Comparison of ENCODE assay signal across 32 cellular contexts in the genomic region with DNA sequence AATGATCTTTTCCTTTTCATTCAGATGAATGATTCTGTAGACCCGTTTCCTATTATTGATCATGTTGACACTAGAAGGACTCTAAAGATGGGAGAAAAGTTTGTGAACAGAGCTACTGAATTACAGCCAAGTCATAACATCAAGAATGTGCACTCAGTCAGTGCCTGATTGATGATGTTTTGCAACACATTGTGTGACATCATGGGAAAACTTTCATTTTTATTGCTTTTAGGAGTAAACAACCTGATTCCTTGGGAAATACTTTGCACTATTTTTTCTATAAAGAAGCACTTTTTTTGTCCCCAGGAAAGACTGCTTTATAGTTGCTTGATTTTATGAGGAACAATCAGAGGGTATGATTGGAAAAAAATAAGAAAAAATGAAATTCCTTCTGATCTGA.
A peak's percentile ranks its signal among the peaks of the same experiment; 100 is the strongest.
DNase-seq lines count a peak whose midpoint lies in the region; ATAC-seq and TF ChIP-seq lines count a peak whose summit lies in the region.
"Had no signal": no experiment of that assay in that cellular context is flagged by ENCODE, and none has a peak within 500 bp of the region (broad histone marks: within the 10 kb centered on the region; RNA-seq: fewer than 3 reads in every experiment).

No MANE protein-coding gene starts in this region.

- TF ChIP-seq EP300 in gastroesophageal sphincter (IDR thresholded peaks at IDR 0.05) = no peak

- H3K4me1 ChIP-seq in GM23248 (ENCODE audit: insufficient read depth) = no peaks in the 10 kb centered on the region
- H3K4me1 ChIP-seq in gastroesophageal sphincter = peaks cover 0 to 4% (median 0%) of the 10 kb centered on the region in 3 donors
- no peaks in the 10 kb centered on the region for H3K4me1 ChIP-seq in uterus
- H3K4me1 ChIP-seq: left lung, SJSA1 had no signal

- no peaks in the 10 kb centered on the region for H3K27me3 ChIP-seq in GM23248 (replicated peaks; ENCODE audit: insufficient read depth)
- H3K27me3 ChIP-seq in gastroesophageal sphincter = no peaks in the 10 kb centered on the region
- H3K27me3 ChIP-seq in uterus = no peaks in the 10 kb centered on the region
- H3K27me3 ChIP-seq: cardiac muscle cell, left lung, SJSA1, tibial nerve had no signal

- no peaks in the 10 kb centered on the region for H4K20me1 ChIP-seq in GM23248 (ENCODE audit: insufficient read depth)

- TF ChIP-seq POLR2A in gastroesophageal sphincter (IDR thresholded peaks at IDR 0.05) (no peak), uterus (IDR thresholded peaks at IDR 0.05) (no peak)

- H3K9me3 ChIP-seq in GM23248 (ENCODE audit: low read depth) = no peaks in the 10 kb centered on the region
- no peaks in the 10 kb centered on the region for H3K9me3 ChIP-seq in gastroesophageal sphincter
- H3K9me3 ChIP-seq in uterus = no peaks in the 10 kb centered on the region
- H3K9me3 ChIP-seq: left lung, SJSA1, tibial nerve had no signal

- TF ChIP-seq CTCF in epithelial cell of esophagus (IDR thresholded peaks at IDR 0.05; ENCODE audit: insufficient read depth, low read depth, low read length, missing control alignments) (no peak), gastroesophageal sphincter (IDR thresholded peaks at IDR 0.05) (no peak), uterus (IDR thresholded peaks at IDR 0.05) (no peak)

- no peaks in the 10 kb centered on the region; the same call in 1 of the 2 replicates for H3K9me2 ChIP-seq in GM23248 (ENCODE audit: insufficient read depth)

- 33 to 37% methylated on average over 1 of the region's 1 CpG for WGBS in GM23248 (ENCODE audit: low coverage in 1 of 2, low lambda C conversion rate in 2 of 2, missing lambda C conversion rate in 2 of 2), 2 experiments
- WGBS in gastroesophageal sphincter (ENCODE audit: low coverage in 1 of 2), 2 donors = 8 to 14% methylated on average over 1 of the region's 1 CpG

- ATAC-seq in gastroesophageal sphincter (peak; percentile 28), GM19452 (IDR thresholded peaks at IDR 0.05; ENCODE audit: unreplicated experiment) (no peak), GM21390 (IDR thresholded peaks at IDR 0.05; ENCODE audit: unreplicated experiment) (no peak)
- ATAC-seq: activated T-helper 17 cell treated with anti-CD3 and anti-CD28 coated beads, Interleukin-2, amount 50 U/mL, for 72 hours; left lung; natural killer cell; stimulated activated naive CD8-positive, alpha-beta T cell treated with anti-CD3 and anti-CD28 coated beads, Interleukin-15, amount 100 ng/mL, for 72 hours had no signal

- H3K27ac ChIP-seq in GM23248 = no peak overlapping the region
- peak overlapping the region in 1 of 4 donors; percentile 44 for H3K27ac ChIP-seq in gastroesophageal sphincter
- H3K27ac ChIP-seq in uterus = peak overlapping the region; percentile 25 to 76
- H3K27ac ChIP-seq: cardiac muscle cell, KMS-11, left lung, SJSA1 had no signal

- H3K36me3 ChIP-seq in GM23248 (ENCODE audit: low read depth) = no peaks in the 10 kb centered on the region
- H3K36me3 ChIP-seq in gastroesophageal sphincter = no peaks in the 10 kb centered on the region
- no peaks in the 10 kb centered on the region for H3K36me3 ChIP-seq in uterus
- H3K36me3 ChIP-seq: cardiac muscle cell, left lung, SJSA1, tibial nerve had no signal

- H3K4me2 ChIP-seq in GM23248 (ENCODE audit: unreplicated experiment) = no peak overlapping the region
- H3K4me2 ChIP-seq: KMS-11, smooth muscle cell had no signal

- H3K9ac ChIP-seq in GM23248 = no peak overlapping the region
- H3K9ac ChIP-seq: KMS-11 had no signal

- no peaks in the 10 kb centered on the region for H3K79me2 ChIP-seq in GM23248 (ENCODE audit: insufficient read depth)

- no peak overlapping the region for H3K4me3 ChIP-seq in GM23248
- H3K4me3 ChIP-seq in epithelial cell of esophagus (ENCODE audit: low read length) = no peak overlapping the region
- no peak overlapping the region for H3K4me3 ChIP-seq in gastroesophageal sphincter
- H3K4me3 ChIP-seq in uterus = no peak overlapping the region
- H3K4me3 ChIP-seq: cardiac muscle cell, left lung, SJSA1, smooth muscle cell, tibial nerve had no signal

- no peaks in the 10 kb centered on the region for H3F3A ChIP-seq in GM23248 (ENCODE audit: insufficient read depth)

- no peak overlapping the region for H2AFZ ChIP-seq in GM23248

- DNase-seq in GM23248 (peak; percentile 4), epithelial cell of esophagus (ENCODE audit: low read depth) (peak; percentile 21), uterus (no peak), middle frontal gyrus (ENCODE audit: extremely low spot score, low spot score) (no peak)
- DNase-seq: activated B cell treated with CpG ODN at 0.5 μM for 24 hours; activated CD4-positive, alpha-beta memory T cell treated with anti-CD3 and anti-CD28 coated beads for 36 hours; activated naive CD4-positive, alpha-beta T cell treated with anti-CD3 and anti-CD28 coated beads, Interleukin-2, amount 50 U/mL, for 16 hours; anterior cingulate cortex; C1 segment of cervical spinal cord; COR-L47; dermis blood vessel endothelial cell; DMS79; hippocampal formation; left lung; natural killer cell; NCI-H1436 treated with DMSO at 0.1 percent for 48 hours; NCI-H2107; NCI-H446; NCI-H82; occipital lobe; stimulated activated CD4-positive, alpha-beta T cell treated with anti-CD3 and anti-CD28 coated beads, Interleukin-1b, Interleukin-23, amount 100 ng/mL, for 48 hours; stimulated activated CD8-positive, alpha-beta memory T cell treated with anti-CD3 and anti-CD28 coated beads, Interleukin-4, amount 100 ng/mL, for 48 hours; stimulated activated naive CD8-positive, alpha-beta T cell treated with anti-CD3 and anti-CD28 coated beads, Interleukin-15, amount 100 ng/mL, for 72 hours had no signal

- intact Hi-C loops in uterus (cut with DNase I; ENCODE audit: low total_unique reads) = no loop called here

- in situ Hi-C loops in GM23248 (cut with MboI) = no loop called here

Comparison
In these comparisons a context has a peak if more than half of its experiments do, and no peak if none do; other contexts are left out.
1. DNase-seq: peak in GM23248 (single experiment) and epithelial cell of esophagus (single experiment); none in uterus (0 of 2) and middle frontal gyrus (single experiment).